In genomic region chr10:97715259-97715874, GRCh38 we compare ENCODE assay signal across 1 cellular context.
TF ChIP-seq lines count a peak whose summit lies in the region.

No MANE protein-coding gene starts in this region.

TF ChIP-seq in A549, 52 proteins besides CTCF, POLR2A, EP300 and RAD21 (continued from another document):
- no peak for TF ChIP-seq PBX3 (IDR thresholded peaks at IDR 0.05)
